Comparison of ENCODE assay signal across 8 cellular contexts in genomic region chr16:66650707-66651473, GRCh38. TPM values are rescaled to one million over a fixed set of nuclear protein-coding genes. Genes with fewer than 3 reads are reported as not detected.
A peak's percentile ranks its signal among the peaks of the same experiment; 100 is the strongest.
DNase-seq lines count a peak whose midpoint lies in the region; ATAC-seq and TF ChIP-seq lines count a peak whose summit lies in the region.

No MANE protein-coding gene starts in this region.

- no peak for TF ChIP-seq POLR2A in right lobe of liver (IDR thresholded peaks at IDR 0.05)

- ATAC-seq in HG03469 (IDR thresholded peaks at IDR 0.05; ENCODE audit: unreplicated experiment) (peak; percentile 82), right lobe of liver (peak; percentile 92 to 97 (median 94))

- intact Hi-C loops in right lobe of liver (cut with DNase I) = no loop called here

- TF ChIP-seq CTCF in AG10803 (conservative IDR thresholded peaks at IDR 0.05; ENCODE audit: low read length) (peak; percentile 98), right lobe of liver (IDR thresholded peaks at IDR 0.05) (peak; percentile 76 to 94 (median 93))

- WGBS in right lobe of liver (ENCODE audit: insufficient coverage, low coverage, low lambda C conversion rate, missing lambda C conversion rate) = 22% methylated on average over 16 of the region's 18 CpGs

- no peaks in the 10 kb centered on the region for H3K36me3 ChIP-seq in right lobe of liver

- peaks cover 0 to 14% (median 3%) of the 10 kb centered on the region in 4 donors for H3K4me1 ChIP-seq in right lobe of liver

- H3K27ac ChIP-seq in right lobe of liver = no peak overlapping the region

- H3K27me3 ChIP-seq in right lobe of liver = no peaks in the 10 kb centered on the region

- H3K9me3 ChIP-seq in right lobe of liver = no peaks in the 10 kb centered on the region

- H3K4me3 ChIP-seq in AG10803 (ENCODE audit: low read length) (peak overlapping the region; percentile 8; the same call in 1 of the 2 replicates), right lobe of liver (no peak overlapping the region)

- peak; percentile 81 for DNase-seq in AG10803 (ENCODE audit: low read depth)
- peak; percentile 39 for DNase-seq in GM19238 (ENCODE audit: insufficient read length, low spot score)
- DNase-seq in NCI-H69 (lab: John Stamatoyannopoulos, UW) = peak; percentile 90
- DNase-seq in activated CD4-positive, alpha-beta T cell treated with anti-CD3 and anti-CD28 coated beads, Interleukin-2, amount 50 U/mL, for 4 hours = peak; percentile 74 to 76
- peak; percentile 56 to 78 for DNase-seq in dermis microvascular lymphatic vessel endothelial cell (ENCODE audit: low read depth in 2 of 2)
- DNase-seq in right lobe of liver = peak; percentile 62 to 78 (median 65)
- peak; percentile 45 to 49 (median 45) for DNase-seq in stimulated activated CD4-positive, alpha-beta T cell treated with anti-CD3 and anti-CD28 coated beads, TNF-alpha, amount 100 ng/mL, for 1 hour (ENCODE audit: low read depth in 3 of 3, low spot score in 1 of 3)

RNA-seq across cellular contexts. Expression of gene CMTM4, which starts 45.7 kb away (rescaled TPM):
- total RNA-seq in dermis microvascular lymphatic vessel endothelial cell (9.4 and 12.4 TPM in 2 replicates), right lobe of liver (10 to 100 TPM in 2 of 6 experiments, 1 to 10 TPM in 4; 5.1 to 14.8 (median 8.0) TPM)

RNA-seq across cellular contexts. Expression of gene CMTM3, which starts 46.4 kb away (rescaled TPM):
- 21.8 and 35.8 TPM in 2 replicates for total RNA-seq in dermis microvascular lymphatic vessel endothelial cell
- total RNA-seq in right lobe of liver = 1 to 10 TPM; 1.6 to 9.6 (median 5.4) TPM

Comparison
In these comparisons a context has a peak if more than half of its experiments do, and no peak if none do; other contexts are left out.
1. DNase-seq: peak in every context shown above with its lines; median percentile 90 in NCI-H69; 81 in AG10803; 75 in activated CD4-positive, alpha-beta T cell treated with anti-CD3 and anti-CD28 coated beads, Interleukin-2, amount 50 U/mL, for 4 hours; 67 in dermis microvascular lymphatic vessel endothelial cell; 65 in right lobe of liver; 45 in stimulated activated CD4-positive, alpha-beta T cell treated with anti-CD3 and anti-CD28 coated beads, TNF-alpha, amount 100 ng/mL, for 1 hour; 39 in GM19238.